In genomic region chr22:31586137-31586920, GRCh38 we compare ENCODE assay signal across 1 cellular context.
TF ChIP-seq lines count a peak whose summit lies in the region.

No MANE protein-coding gene starts in this region.

TF ChIP-seq in HepG2, 621 proteins besides CTCF, POLR2A, EP300 and RAD21 (continued from another document and continues in another):
- TF ChIP-seq ZNF770 (CRISPR knock-in tag; IDR thresholded peaks at IDR 0.05): 0 out of 2 replicates have a peak, but pooled peaks have one; percentile 23
- TF ChIP-seq CHD2 (IDR thresholded peaks at IDR 0.05; ENCODE audit: low read depth, low read length): no peak
- TF ChIP-seq ASH2L (IDR thresholded peaks at IDR 0.05; ENCODE audit: insufficient read length, low read depth, low read length): peak; percentile 64
- TF ChIP-seq ZNF256 (CRISPR knock-in tag; conservative IDR thresholded peaks at IDR 0.05): no peak
- peak; percentile 93 for TF ChIP-seq NR2F6 (IDR thresholded peaks at IDR 0.05)
- peak; percentile 94 for TF ChIP-seq NR2F6 (CRISPR knock-in tag; IDR thresholded peaks at IDR 0.05)
- 0 out of 2 replicates have a peak, but pooled peaks have one; percentile 28 for TF ChIP-seq TAF1 (CRISPR knock-in tag; IDR thresholded peaks at IDR 0.05)
- peak; percentile 62; the same call in 1 of the 2 replicates for TF ChIP-seq ZNF556 (CRISPR knock-in tag; IDR thresholded peaks at IDR 0.05; ENCODE audit: borderline replicate concordance)
- TF ChIP-seq HBP1 (CRISPR knock-in tag; IDR thresholded peaks at IDR 0.05; ENCODE audit: low read depth): no peak
- TF ChIP-seq ZNF160 (CRISPR knock-in tag; IDR thresholded peaks at IDR 0.05): no peak
- TF ChIP-seq LRRFIP1 (CRISPR knock-in tag; conservative IDR thresholded peaks at IDR 0.05): no peak
- TF ChIP-seq ZHX2 (IDR thresholded peaks at IDR 0.05; ENCODE audit: low read depth): no peak
- no peak for TF ChIP-seq ZHX2 (CRISPR knock-in tag; IDR thresholded peaks at IDR 0.05; ENCODE audit: borderline replicate concordance)
- TF ChIP-seq GABPA (IDR thresholded peaks at IDR 0.05; ENCODE audit: low read depth, low read length): no peak
- TF ChIP-seq GABPA (CRISPR knock-in tag; IDR thresholded peaks at IDR 0.05; ENCODE audit: low read depth): 0 out of 2 replicates have a peak, but pooled peaks have one; percentile 31
- TF ChIP-seq RFXANK (CRISPR knock-in tag; IDR thresholded peaks at IDR 0.05): 0 out of 2 replicates have a peak, but pooled peaks have one; percentile 34
- TF ChIP-seq TEAD2 (CRISPR knock-in tag; IDR thresholded peaks at IDR 0.05): no peak
- no peak for TF ChIP-seq NFRKB (IDR thresholded peaks at IDR 0.05)
- no peak for TF ChIP-seq ZFP82 (CRISPR knock-in tag; IDR thresholded peaks at IDR 0.05; ENCODE audit: borderline replicate concordance)
- no peak for TF ChIP-seq ZNF496 (CRISPR knock-in tag; IDR thresholded peaks at IDR 0.05; ENCODE audit: insufficient replicate concordance)
- peak; percentile 76; the same call in 1 of the 2 replicates for TF ChIP-seq ZMYM3 (CRISPR knock-in tag; IDR thresholded peaks at IDR 0.05)
- TF ChIP-seq ZSCAN5A (CRISPR knock-in tag; IDR thresholded peaks at IDR 0.05; ENCODE audit: borderline replicate concordance): no peak
- no peak for TF ChIP-seq DNMT1 (CRISPR knock-in tag; IDR thresholded peaks at IDR 0.05)
- TF ChIP-seq MAZ (IDR thresholded peaks at IDR 0.05; ENCODE audit: borderline replicate concordance, low read depth, low read length): no peak
- no peak for TF ChIP-seq MAZ (CRISPR knock-in tag; IDR thresholded peaks at IDR 0.05; ENCODE audit: low read depth)
- TF ChIP-seq HMGXB4 (CRISPR knock-in tag; IDR thresholded peaks at IDR 0.05; ENCODE audit: borderline replicate concordance in 1 of 2, low read depth in 1 of 2): peak in 1 of 2 experiments; percentile 40; a peak in 1 of 4 replicates
- TF ChIP-seq SAFB2 (CRISPR knock-in tag; IDR thresholded peaks at IDR 0.05; ENCODE audit: borderline replicate concordance, low read depth): no peak
- TF ChIP-seq PRDM4 (CRISPR knock-in tag; IDR thresholded peaks at IDR 0.05; ENCODE audit: borderline replicate concordance): no peak
- TF ChIP-seq TRIM24 (CRISPR knock-in tag; IDR thresholded peaks at IDR 0.05): no peak
- TF ChIP-seq POGZ (CRISPR knock-in tag; IDR thresholded peaks at IDR 0.05): peak; percentile 70; the same call in 1 of the 2 replicates
- no peak for TF ChIP-seq RBFOX2 (IDR thresholded peaks at IDR 0.05; ENCODE audit: low read depth, low read length)
- no peak for TF ChIP-seq POLR2G (IDR thresholded peaks at IDR 0.05; ENCODE audit: low read depth, low read length)
- no peak for TF ChIP-seq CCDC6 (CRISPR knock-in tag; IDR thresholded peaks at IDR 0.05)
- TF ChIP-seq NFKBIZ (CRISPR knock-in tag; IDR thresholded peaks at IDR 0.05): peak; percentile 42; the same call in 1 of the 2 replicates
- 0 out of 4 replicates have a peak, but pooled peaks of 1 of the 2 experiments have one; percentile 16 for TF ChIP-seq REST (IDR thresholded peaks at IDR 0.05; ENCODE audit: borderline replicate concordance in 1 of 2, low read depth in 1 of 2, low read length in 2 of 2)
- peak; percentile 61; the same call in 1 of the 2 replicates for TF ChIP-seq SOX13 (IDR thresholded peaks at IDR 0.05)
- TF ChIP-seq SOX13 (CRISPR knock-in tag; conservative IDR thresholded peaks at IDR 0.05 in 1 of 2, IDR thresholded peaks at IDR 0.05 in 1 of 2): peak in 1 of 2 experiments; percentile 93; a peak in 2 of 4 replicates
- no peak for TF ChIP-seq CHCHD3 (CRISPR knock-in tag; IDR thresholded peaks at IDR 0.05)
- peak; percentile 61; the same call in 1 of the 2 replicates for TF ChIP-seq ZNF205 (CRISPR knock-in tag; IDR thresholded peaks at IDR 0.05)
- TF ChIP-seq GZF1 (CRISPR knock-in tag; IDR thresholded peaks at IDR 0.05): no peak
